14 cellular contexts compared by ENCODE assay signal in the genomic region with DNA sequence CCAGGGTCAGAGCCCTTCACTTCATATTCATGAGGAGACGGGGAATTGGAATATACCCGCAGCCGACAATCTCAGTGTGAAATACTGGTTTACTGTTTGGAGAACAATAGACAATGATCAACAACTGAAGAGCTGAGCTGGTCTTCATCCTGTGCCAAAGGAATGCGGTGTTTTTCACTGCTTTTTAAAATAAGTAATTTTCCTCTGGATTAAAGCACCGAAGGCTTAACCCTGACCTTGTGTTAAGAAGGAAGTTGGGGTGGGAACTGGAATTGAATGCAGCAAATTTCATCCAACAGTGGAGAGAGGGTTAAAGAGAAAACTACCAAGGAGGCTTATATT. TPM values are rescaled to one million over a fixed set of nuclear protein-coding genes. Genes with fewer than 3 reads are reported as not detected.
DNase-seq lines count a peak whose midpoint lies in the region; ATAC-seq and TF ChIP-seq lines count a peak whose summit lies in the region.
"Had no signal": no experiment of that assay in that cellular context is flagged by ENCODE, and none has a peak within 500 bp of the region (broad histone marks: within the 10 kb centered on the region; RNA-seq: fewer than 3 reads in every experiment).

A gene with protein sequence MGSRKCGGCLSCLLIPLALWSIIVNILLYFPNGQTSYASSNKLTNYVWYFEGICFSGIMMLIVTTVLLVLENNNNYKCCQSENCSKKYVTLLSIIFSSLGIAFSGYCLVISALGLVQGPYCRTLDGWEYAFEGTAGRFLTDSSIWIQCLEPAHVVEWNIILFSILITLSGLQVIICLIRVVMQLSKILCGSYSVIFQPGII (minus strand): TSS at position 119 of the 342 bp plus-strand sequence. CDS start 254 bp downstream, outside the sequence.

- peak within 1 kb of the TSS; percentile 91 for H2AFZ ChIP-seq in H9 (ENCODE audit: low read length)

- H3K79me2 ChIP-seq in H9 (ENCODE audit: insufficient read depth, low read length), result no peaks in the 10 kb centered on the region

- H3K9me3 Mint-ChIP-seq in H9, result no peaks in the 10 kb centered on the region

- no peak within 1 kb of the TSS for H2BK5ac ChIP-seq in H9 (ENCODE audit: insufficient read length, low read length)

- no peak within 1 kb of the TSS for H2BK20ac ChIP-seq in H9 (ENCODE audit: low read depth, low read length, poor library complexity, severe bottlenecking)

- H3K9ac ChIP-seq in H9 (ENCODE audit: extremely low read depth, insufficient read length, low read length), result peak within 1 kb of the TSS; percentile 38
- H3K9ac ChIP-seq in iPS-20b (ENCODE audit: low read depth, low read length), result peak within 1 kb of the TSS; percentile 66; the same call in 1 of the 2 replicates

- no peaks in the 10 kb centered on the region for H3K36me3 ChIP-seq in iPS-20b (ENCODE audit: insufficient read depth, low read depth, low read length)
- H3K36me3 ChIP-seq: colonic mucosa had no signal

- peak within 1 kb of the TSS; percentile 46 to 72 for H3K4me3 Mint-ChIP-seq in H9

- H3K4me1 Mint-ChIP-seq in H9, result peaks cover 19 to 20% of the 10 kb centered on the region in 2 experiments

- H3K9me3 ChIP-seq in H9 (ENCODE audit: control insufficient read depth, low read depth, low read length), result no peaks in the 10 kb centered on the region
- H3K9me3 ChIP-seq in iPS-20b (ENCODE audit: insufficient read depth, low read depth, low read length), result no peaks in the 10 kb centered on the region
- H3K9me3 ChIP-seq: colonic mucosa had no signal

- no peak within 1 kb of the TSS for H3K4ac ChIP-seq in H9 (ENCODE audit: low read depth, low read length)

- peak within 1 kb of the TSS; percentile 21 for H3K27ac ChIP-seq in H9 (ENCODE audit: insufficient read length, low read depth, low read length)
- peak within 1 kb of the TSS; percentile 16 for H3K27ac ChIP-seq in iPS-20b (ENCODE audit: low read length)
- H3K27ac ChIP-seq: colonic mucosa had no signal

- H4K5ac ChIP-seq in H9 (ENCODE audit: insufficient read length, low read depth, low read length), result no peak within 1 kb of the TSS

- no peaks in the 10 kb centered on the region for H3K36me3 Mint-ChIP-seq in H9 (ENCODE audit: insufficient read depth in 1 of 3, low read depth in 3 of 3)

- H4K8ac ChIP-seq in H9 (replicated peaks; ENCODE audit: insufficient read length, low read depth, low read length), result no peak within 1 kb of the TSS

- peak within 1 kb of the TSS; percentile 19 to 88 (median 46) for H3K27ac Mint-ChIP-seq in H9

- H3K27me3 ChIP-seq in H9 (ENCODE audit: insufficient read depth, low read length), result no peaks in the 10 kb centered on the region
- H3K27me3 ChIP-seq in iPS-20b (ENCODE audit: insufficient read depth, low read length), result no peaks in the 10 kb centered on the region
- H3K27me3 ChIP-seq: colonic mucosa had no signal

- H3K4me2 ChIP-seq in H9 (ENCODE audit: insufficient read depth, insufficient read length, low read length), result peak within 1 kb of the TSS; percentile 42

- H3K4me3 ChIP-seq in choroid plexus epithelial cell (ENCODE audit: low read depth, low read length), result no peak within 1 kb of the TSS
- peak within 1 kb of the TSS; percentile 56 for H3K4me3 ChIP-seq in iPS-20b (ENCODE audit: low read length)
- H3K4me3 ChIP-seq: colonic mucosa had no signal

- ATAC-seq in HG03095 (IDR thresholded peaks at IDR 0.05; ENCODE audit: unreplicated experiment), result no peak

- H4K20me1 ChIP-seq in H9 (ENCODE audit: control insufficient read depth, insufficient read depth, insufficient read length), result no peaks in the 10 kb centered on the region

- H3K27me3 Mint-ChIP-seq in H9 (ENCODE audit: low read depth), result no peaks in the 10 kb centered on the region

- no peaks in the 10 kb centered on the region; the same call in 1 of the 2 replicates for H3K4me1 ChIP-seq in H9 (ENCODE audit: insufficient read depth, low read length)
- H3K4me1 ChIP-seq in iPS-20b (ENCODE audit: insufficient read depth, low read length), result peaks cover 17% of the 10 kb centered on the region; the same call in 1 of the 2 replicates
- H3K4me1 ChIP-seq: colonic mucosa had no signal

- DNase-seq in H9 (no peak), choroid plexus epithelial cell (ENCODE audit: low read depth) (peak; percentile 24), putamen (ENCODE audit: low spot score) (peak; percentile 43), GM19240 (ENCODE audit: insufficient read length, low spot score) (no peak), NCI-H2196 treated with DMSO at 0.1 percent for 48 hours (lab: John Stamatoyannopoulos, UW; ENCODE audit: unreplicated experiment) (no peak), epidermal melanocyte (ENCODE audit: insufficient read length, low spot score) (no peak)
- DNase-seq: activated CD4-positive, alpha-beta T cell treated with anti-CD3 and anti-CD28 coated beads, Interleukin-2, amount 50 U/mL, for 1 hour; activated naive CD4-positive, alpha-beta T cell treated with Interleukin-2 at 50 U/mL for 16 hours; C1 segment of cervical spinal cord; colonic mucosa; H7; NCI-H510A had no signal

- H3K56ac ChIP-seq in H9 (ENCODE audit: insufficient read length, low read depth, low read length), result no peak within 1 kb of the TSS

- H2BK12ac ChIP-seq in H9 (ENCODE audit: insufficient read length, low read depth, low read length), result no peak within 1 kb of the TSS

- no peak within 1 kb of the TSS for H3T11ph ChIP-seq in H9 (ENCODE audit: low read length)

- no peak within 1 kb of the TSS for H3K18ac ChIP-seq in H9 (ENCODE audit: insufficient read length, low read depth, low read length)

- H2AK5ac ChIP-seq in H9 (ENCODE audit: insufficient read length, low read length), result no peak within 1 kb of the TSS

- TF ChIP-seq CTCF in H9 (conservative IDR thresholded peaks at IDR 0.05) (no peak), choroid plexus epithelial cell (conservative IDR thresholded peaks at IDR 0.05; ENCODE audit: low read depth, low read length) (no peak)

- no peak within 1 kb of the TSS for H4K91ac ChIP-seq in H9 (ENCODE audit: insufficient read length, low read depth, low read length)

- H3K79me1 ChIP-seq in H9 (ENCODE audit: insufficient read depth, low read depth, low read length, poor library complexity, severe bottlenecking), result no peaks in the 10 kb centered on the region

- no peak within 1 kb of the TSS for H2BK120ac ChIP-seq in H9 (ENCODE audit: low read depth, low read length, poor library complexity, severe bottlenecking)

- H3K14ac ChIP-seq in H9 (ENCODE audit: insufficient read depth, low read length), result no peak within 1 kb of the TSS

- WGBS in H9 (ENCODE audit: extremely low coverage, insufficient read length, low lambda C conversion rate), result no CpG with 5 or more reads among the region's 5 CpGs

- H3K23me2 ChIP-seq in H9 (ENCODE audit: insufficient read length, low read depth, low read length, poor library complexity, severe bottlenecking), result no peaks in the 10 kb centered on the region

- no peak within 1 kb of the TSS for H3K23ac ChIP-seq in H9 (ENCODE audit: insufficient read length, low read depth, low read length)

- no peak within 1 kb of the TSS for H2BK15ac ChIP-seq in H9 (ENCODE audit: low read depth, low read length)

RNA-seq across cellular contexts. Expression of the gene that starts here (rescaled TPM):
- total RNA-seq in H9 (2021), result 8.1 and 9.8 TPM in 2 replicates

Comparison
In these comparisons a context has a peak if more than half of its experiments do, and no peak if none do; other contexts are left out.
1. DNase-seq: peak in choroid plexus epithelial cell (single experiment) and putamen (single experiment); none in H9 (single experiment), GM19240 (single experiment), NCI-H2196 treated with DMSO at 0.1 percent for 48 hours (single experiment) and epidermal melanocyte (single experiment).